Comparison of ENCODE assay signal across 8 cellular contexts in genomic region chr1:10032287-10032589, GRCh38. TPM values are rescaled to one million over a fixed set of nuclear protein-coding genes. Genes with fewer than 3 reads are reported as not detected.
DNase-seq lines count a peak whose midpoint lies in the region; ATAC-seq and TF ChIP-seq lines count a peak whose summit lies in the region.

No MANE protein-coding gene starts in this region.

- peaks cover 2% of the 10 kb centered on the region for H3K36me3 Mint-ChIP-seq in IgD-negative memory B cell
- H3K36me3 Mint-ChIP-seq in naive thymus-derived CD4-positive, alpha-beta T cell: peaks cover 0 to 4% (median 0%) of the 10 kb centered on the region in 5 donors

- peak overlapping the region; percentile 88 to 96 (median 89) for H3K27ac Mint-ChIP-seq in IgD-negative memory B cell
- H3K27ac Mint-ChIP-seq in naive thymus-derived CD4-positive, alpha-beta T cell: peak overlapping the region; percentile 61 to 96 (median 85)

- peak overlapping the region; percentile 97 for H3K27ac ChIP-seq in caudate nucleus (ENCODE audit: low read depth, low read length)
- peak overlapping the region; percentile 71 for H3K27ac ChIP-seq in naive thymus-derived CD4-positive, alpha-beta T cell (ENCODE audit: low read depth, low read length)

- peak overlapping the region; percentile 50 for H3K4me3 ChIP-seq in AG04449 (ENCODE audit: low read depth, low read length)
- H3K4me3 ChIP-seq in naive thymus-derived CD4-positive, alpha-beta T cell (ENCODE audit: low read length): peak overlapping the region; percentile 4

- H3K36me3 ChIP-seq in naive thymus-derived CD4-positive, alpha-beta T cell (ENCODE audit: control insufficient read depth in 2 of 3, insufficient read depth in 3 of 3, low read length in 3 of 3): peaks cover 0 to 10% (median 0%) of the 10 kb centered on the region in 3 experiments

- H3K9me3 ChIP-seq in naive thymus-derived CD4-positive, alpha-beta T cell (ENCODE audit: control insufficient read depth in 2 of 3, low read length in 3 of 3): no peaks in the 10 kb centered on the region

- TF ChIP-seq CTCF in AG04449 (IDR thresholded peaks at IDR 0.05; ENCODE audit: insufficient read depth, low read length, missing control alignments): no peak

- POLR2A ChIA-PET in AG04449 (lab: Yijun Ruan, JAX): no interaction called here
- POLR2A ChIA-PET in naive thymus-derived CD4-positive, alpha-beta T cell (lab: Charles Lee): interaction anchor here (0.6 kb wide), 1 partner anchor 24 kb away, joined by 4 read pairs; no protein-coding TSS in a partner anchor

- H3K4me3 Mint-ChIP-seq in IgD-negative memory B cell: peak overlapping the region; percentile 70 to 98 (median 86)
- H3K4me3 Mint-ChIP-seq in naive thymus-derived CD4-positive, alpha-beta T cell: peak overlapping the region; percentile 51 to 98 (median 88)

- no peak for ATAC-seq in naive thymus-derived CD4-positive, alpha-beta T cell
- ATAC-seq in GM19324 (IDR thresholded peaks at IDR 0.05; ENCODE audit: low FRiP score, unreplicated experiment) (no peak), GM19035 (IDR thresholded peaks at IDR 0.05; ENCODE audit: unreplicated experiment) (no peak), GM18909 (IDR thresholded peaks at IDR 0.05; ENCODE audit: poor library complexity, unreplicated experiment) (no peak)

- H3K27me3 Mint-ChIP-seq in IgD-negative memory B cell: no peaks in the 10 kb centered on the region
- H3K27me3 Mint-ChIP-seq in naive thymus-derived CD4-positive, alpha-beta T cell: no peaks in the 10 kb centered on the region

- intact Hi-C loops in naive thymus-derived CD4-positive, alpha-beta T cell (cut with micrococcal nuclease): loop anchor here (1.0 to 10.0 kb wide), 24 partner anchors 82 to 1703 kb away; partner anchors contain the start of genes CTNNBIP1 (in 2 of the 2), LZIC (in 2 of the 2), NMNAT1 (in 2 of the 2) and TMEM201 (in 2 of the 2)

- DNase-seq in AG04449 (ENCODE audit: low read depth, low spot score) (no peak), caudate nucleus (lab: John Stamatoyannopoulos, UW) (no peak), HuH-7 (ENCODE audit: low spot score) (no peak)
- DNase-seq in naive thymus-derived CD4-positive, alpha-beta T cell: no peak

- peaks cover 17 to 23% (median 20%) of the 10 kb centered on the region in 3 donors for H3K4me1 Mint-ChIP-seq in IgD-negative memory B cell
- H3K4me1 Mint-ChIP-seq in naive thymus-derived CD4-positive, alpha-beta T cell: peaks cover 20 to 31% (median 28%) of the 10 kb centered on the region in 7 donors

- H3K4me1 ChIP-seq in naive thymus-derived CD4-positive, alpha-beta T cell (ENCODE audit: control insufficient read depth in 2 of 2, insufficient read depth in 2 of 2, low read length in 2 of 2): peaks cover 14 to 15% of the 10 kb centered on the region in 2 donors

- CTCF ChIA-PET in AG04449 (lab: Yijun Ruan, JAX): no interaction called here
- CTCF ChIA-PET in naive thymus-derived CD4-positive, alpha-beta T cell (lab: Charles Lee): interaction anchor here (0.6 kb wide), 1 partner anchor 80 kb away, joined by 5 read pairs; no protein-coding TSS in a partner anchor

- no peaks in the 10 kb centered on the region for H3K27me3 ChIP-seq in naive thymus-derived CD4-positive, alpha-beta T cell (ENCODE audit: control insufficient read depth in 2 of 2, insufficient read depth in 2 of 2, low read length in 2 of 2)

- H3K9me3 Mint-ChIP-seq in IgD-negative memory B cell: no peaks in the 10 kb centered on the region
- H3K9me3 Mint-ChIP-seq in naive thymus-derived CD4-positive, alpha-beta T cell: no peaks in the 10 kb centered on the region

RNA-seq across cellular contexts. Expression of gene UBE4B, which starts 0.5 kb away (rescaled TPM):
- 9.0 TPM for polyA plus RNA-seq in IgD-negative memory B cell
- 10 to 100 TPM; 37.9 to 48.3 (median 39.3) TPM for total RNA-seq in naive thymus-derived CD4-positive, alpha-beta T cell
- 10 to 100 TPM in 1 of 2 donors, 1 to 10 TPM in 1; 7.5 to 10.8 TPM for polyA plus RNA-seq in naive thymus-derived CD4-positive, alpha-beta T cell

RNA-seq across cellular contexts. Expression of gene RBP7, which starts 35.2 kb away (rescaled TPM):
- 1.3 TPM for polyA plus RNA-seq in IgD-negative memory B cell
- total RNA-seq in naive thymus-derived CD4-positive, alpha-beta T cell: 10 to 100 TPM in 1 of 5 experiments, 1 to 10 TPM in 1, not detected in 3; 2.2 to 18.4 TPM
- polyA plus RNA-seq in naive thymus-derived CD4-positive, alpha-beta T cell: not detected
